ENCODE assay signal across 1 cellular context in the genomic region with DNA sequence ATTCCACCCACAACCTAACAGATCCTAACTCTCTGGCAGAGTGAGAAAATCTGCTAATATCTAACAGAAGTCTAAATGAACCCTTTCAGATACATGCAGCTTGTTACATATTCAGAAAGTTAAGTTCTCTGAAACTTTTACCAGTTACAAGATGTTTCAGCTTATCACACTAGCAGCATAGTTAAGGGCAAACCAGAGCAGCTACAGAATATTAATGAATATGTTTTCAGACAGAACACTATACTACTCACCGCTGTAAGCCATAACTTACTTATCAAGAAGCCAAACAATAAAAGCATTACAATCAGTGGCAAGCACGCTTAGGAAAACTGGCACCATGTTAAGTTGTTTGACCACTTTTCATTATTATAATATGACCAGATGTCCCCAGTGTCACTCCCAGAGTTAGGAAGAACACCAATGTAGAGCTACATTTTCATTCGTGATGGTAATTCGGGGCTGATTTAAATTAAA.
TF ChIP-seq lines count a peak whose summit lies in the region.

No MANE protein-coding gene starts in this region.

TF ChIP-seq in IMR-90, 13 proteins besides CTCF, POLR2A, EP300 and RAD21 (continued from another document):
- TF ChIP-seq, protein P1, sequence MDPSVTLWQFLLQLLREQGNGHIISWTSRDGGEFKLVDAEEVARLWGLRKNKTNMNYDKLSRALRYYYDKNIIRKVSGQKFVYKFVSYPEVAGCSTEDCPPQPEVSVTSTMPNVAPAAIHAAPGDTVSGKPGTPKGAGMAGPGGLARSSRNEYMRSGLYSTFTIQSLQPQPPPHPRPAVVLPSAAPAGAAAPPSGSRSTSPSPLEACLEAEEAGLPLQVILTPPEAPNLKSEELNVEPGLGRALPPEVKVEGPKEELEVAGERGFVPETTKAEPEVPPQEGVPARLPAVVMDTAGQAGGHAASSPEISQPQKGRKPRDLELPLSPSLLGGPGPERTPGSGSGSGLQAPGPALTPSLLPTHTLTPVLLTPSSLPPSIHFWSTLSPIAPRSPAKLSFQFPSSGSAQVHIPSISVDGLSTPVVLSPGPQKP (IDR thresholded peaks at IDR 0.05; ENCODE audit: borderline replicate concordance, low read depth, low read length), result no peak
- TF ChIP-seq BHLHE40 (IDR thresholded peaks at IDR 0.05; ENCODE audit: low read depth, low read length), result no peak
- TF ChIP-seq SMC3 (IDR thresholded peaks at IDR 0.05; ENCODE audit: low read depth, low read length), result no peak
- TF ChIP-seq RCOR1 (IDR thresholded peaks at IDR 0.05; ENCODE audit: insufficient replicate concordance, low read length), result no peak
